29 cellular contexts compared by ENCODE assay signal in genomic region chr7:78002715-78003114, GRCh38.
"Had no signal": no experiment of that assay in that cellular context is flagged by ENCODE, and none has a peak within 500 bp of the region (broad histone marks: within the 10 kb centered on the region; RNA-seq: fewer than 3 reads in every experiment).

No MANE protein-coding gene starts in this region.

- ATAC-seq: activated CD8-positive, alpha-beta T cell treated with anti-CD3 and anti-CD28 coated beads for 36 hours; activated naive CD4-positive, alpha-beta T cell treated with anti-CD3 and anti-CD28 coated beads, Interleukin-2, amount 50 U/mL, for 72 hours; body of pancreas had no signal

- H3K36me3 Mint-ChIP-seq: activated naive CD4-positive, alpha-beta T cell treated with anti-CD3 and anti-CD28 coated beads, Interleukin-2, amount 50 U/mL, for 72 hours had no signal

- DNase-seq: activated CD4-positive, alpha-beta T cell treated with anti-CD3 and anti-CD28 coated beads, Interleukin-2, amount 10 ng/mL, durations not matched to agents 24 days and 14 days; activated CD4-positive, alpha-beta T cell treated with anti-CD3 and anti-CD28 coated beads, Interleukin-2, amount 50 U/mL, for 4 hours; activated CD8-positive, alpha-beta T cell treated with anti-CD3 and anti-CD28 coated beads for 36 hours; activated gamma-delta T cell; activated naive CD4-positive, alpha-beta T cell treated with anti-CD3 and anti-CD28 coated beads for 36 hours; activated T-cell treated with anti-CD3 and anti-CD28 coated beads, Interleukin-2, amount 50 U/mL, for 24 hours; adrenal gland; body of pancreas; Karpas-422; MG63; NCI-H1048; NCI-H1105 treated with DMSO at 0.1 percent for 48 hours; NCI-H1436; NCI-H1694; NCI-H1930; NCI-H2081 treated with DMSO at 0.1 percent for 48 hours; NCI-H345; NCI-H524 treated with DMSO at 0.1 percent for 48 hours; Peyer's patch; RPMI8226; SHP77 treated with DMSO at 0.1 percent for 48 hours; SW 1271; T-helper 1 cell; T1000; WERI-Rb-1 had no signal

- H3K27ac ChIP-seq: adrenal gland, body of pancreas, breast epithelium, Peyer's patch, SJSA1, WERI-Rb-1 had no signal

- H3K27me3 Mint-ChIP-seq: activated CD4-positive, alpha-beta T cell treated with anti-CD3 and anti-CD28 coated beads, Interleukin-2, amount 10 ng/mL, durations not matched to agents 24 days and 14 days; activated T-cell treated with anti-CD3 and anti-CD28 coated beads, Interleukin-2, amount 50 U/mL, for 24 hours had no signal

- H3K36me3 ChIP-seq: adrenal gland, breast epithelium, MG63, Peyer's patch, SJSA1, WERI-Rb-1 had no signal

- H3K4me3 ChIP-seq: adrenal gland, body of pancreas, breast epithelium, MG63, Peyer's patch, SJSA1 had no signal

- H3K4me3 Mint-ChIP-seq: activated CD4-positive, alpha-beta T cell treated with anti-CD3 and anti-CD28 coated beads, Interleukin-2, amount 10 ng/mL, durations not matched to agents 24 days and 14 days; activated CD8-positive, alpha-beta T cell treated with anti-CD3 and anti-CD28 coated beads for 36 hours; activated naive CD4-positive, alpha-beta T cell treated with anti-CD3 and anti-CD28 coated beads for 36 hours; activated T-cell treated with anti-CD3 and anti-CD28 coated beads, Interleukin-2, amount 50 U/mL, for 24 hours had no signal

- H3K27ac Mint-ChIP-seq: activated CD4-positive, alpha-beta T cell treated with anti-CD3 and anti-CD28 coated beads, Interleukin-2, amount 10 ng/mL, durations not matched to agents 24 days and 14 days; activated CD8-positive, alpha-beta T cell treated with anti-CD3 and anti-CD28 coated beads for 36 hours; activated naive CD4-positive, alpha-beta T cell treated with anti-CD3 and anti-CD28 coated beads for 36 hours; activated naive CD4-positive, alpha-beta T cell treated with anti-CD3 and anti-CD28 coated beads, Interleukin-2, amount 50 U/mL, for 72 hours; activated T-cell treated with anti-CD3 and anti-CD28 coated beads, Interleukin-2, amount 50 U/mL, for 24 hours; activated T-helper 2 cell treated with anti-CD3 and anti-CD28 coated beads, Interferon-gamma antibody, Interleukin-2, Interleukin-4, amounts not matched to agents 10 μg/mL and 5 μg/mL and 100 μg/mL, durations not matched to agents 14 hours and 24 hours and 36 hours had no signal

- H3K9me3 ChIP-seq: adrenal gland, body of pancreas, breast epithelium, MG63, Peyer's patch, SJSA1 had no signal

- H3K27me3 ChIP-seq: adrenal gland, body of pancreas, breast epithelium, MG63, Peyer's patch had no signal

- H3K4me1 Mint-ChIP-seq: activated CD4-positive, alpha-beta T cell treated with anti-CD3 and anti-CD28 coated beads, Interleukin-2, amount 10 ng/mL, durations not matched to agents 24 days and 14 days had no signal

- H3K4me1 ChIP-seq: adrenal gland, body of pancreas, breast epithelium, Peyer's patch, SJSA1 had no signal
